ENCODE assay signal across 14 cellular contexts in the genomic region with DNA sequence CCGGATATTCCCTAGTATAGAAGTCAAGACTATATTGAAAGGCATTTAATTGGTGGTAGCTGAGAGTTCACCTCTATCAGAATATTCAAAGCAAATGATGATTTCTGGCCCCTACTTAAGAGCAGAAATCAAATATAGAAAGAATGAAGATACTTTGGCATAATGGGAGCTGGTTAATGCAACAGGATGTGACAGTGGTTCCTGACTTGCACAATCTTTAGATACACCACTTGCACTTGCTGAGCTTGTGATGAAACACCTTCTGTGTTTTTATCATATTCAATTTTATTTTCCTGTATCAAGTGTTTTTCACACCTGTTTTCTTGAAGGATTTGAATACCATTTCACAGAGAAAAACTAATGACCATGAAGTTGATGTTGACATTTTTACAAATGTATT.
"Had no signal": no experiment of that assay in that cellular context is flagged by ENCODE, and none has a peak within 500 bp of the region (broad histone marks: within the 10 kb centered on the region; RNA-seq: fewer than 3 reads in every experiment).

No MANE protein-coding gene starts in this region.

- H3K27ac ChIP-seq: gastrocnemius medialis, hepatocyte had no signal

- H3K36me3 ChIP-seq: gastrocnemius medialis had no signal

- H3K4me2 ChIP-seq: hepatocyte had no signal

- ATAC-seq: activated T-helper 17 cell treated with anti-CD3 and anti-CD28 coated beads, Interleukin-2, amount 50 U/mL, for 72 hours; gastrocnemius medialis; right cardiac atrium; WTC11 had no signal

- DNase-seq: activated CD4-positive, alpha-beta T cell treated with anti-CD3 and anti-CD28 coated beads, Interleukin-2, amount 10 ng/mL, durations not matched to agents 7 days and 5 days; activated naive CD4-positive, alpha-beta T cell treated with anti-CD3 and anti-CD28 coated beads for 36 hours; activated T-cell treated with anti-CD3 and anti-CD28 coated beads for 4 hours; central memory CD4-positive, alpha-beta T cell; cortex of kidney; effector CD8-positive, alpha-beta T cell; gastrocnemius medialis; midbrain; naive B cell; right cardiac atrium; small intestine had no signal

- H3K9me3 ChIP-seq: gastrocnemius medialis had no signal

- H3K27me3 ChIP-seq: gastrocnemius medialis, hepatocyte had no signal

- H3K4me1 ChIP-seq: gastrocnemius medialis had no signal

- H3K4me3 ChIP-seq: gastrocnemius medialis, hepatocyte had no signal
